Comparison of ENCODE assay signal across 23 cellular contexts in genomic region chr18:75362435-75362834, GRCh38.
DNase-seq lines count a peak whose midpoint lies in the region; ATAC-seq, FAIRE-seq and TF ChIP-seq lines count a peak whose summit lies in the region.
"Had no signal": no experiment of that assay in that cellular context is flagged by ENCODE, and none has a peak within 500 bp of the region (broad histone marks: within the 10 kb centered on the region; RNA-seq: fewer than 3 reads in every experiment).

No MANE protein-coding gene starts in this region.

- DNase-seq in HepG2 (ENCODE audit: low spot score): no peak
- DNase-seq in right lobe of liver: no peak
- DNase-seq in NCI-H748 (lab: John Stamatoyannopoulos, UW; ENCODE audit: unreplicated experiment): peak; percentile 67
- DNase-seq in ureter (ENCODE audit: low spot score): peak; percentile 35
- no peak for DNase-seq in activated CD4-positive, alpha-beta T cell treated with anti-CD3 and anti-CD28 coated beads for 4 hours
- DNase-seq in PC-3: no peak
- DNase-seq: CD4-positive, CD25-positive, alpha-beta regulatory T cell; IMR-90; KG1; MG63; NCI-H1105 treated with DMSO at 0.1 percent for 48 hours; NCI-H1694; NCI-H2081; SJCRH30; T-helper 17 cell had no signal

- TF ChIP-seq CTCF in HepG2 (CRISPR knock-in tag; IDR thresholded peaks at IDR 0.05) (no peak), right lobe of liver (IDR thresholded peaks at IDR 0.05) (no peak), PC-3 (conservative IDR thresholded peaks at IDR 0.05; ENCODE audit: low read depth, low read length) (no peak)

- CTCF ChIA-PET in HepG2 (lab: Yijun Ruan, JAX; ENCODE audit: low intra/inter-chr PET ratio, low total read pairs): no interaction called here
- CTCF ChIA-PET in PC-3 (lab: Charles Lee): no interaction called here

- in situ Hi-C loops in HepG2 (cut with HindIII; ENCODE audit: extremely low pct_ligation_motif_present, low pct_unique_long_range_greater_than_20kb): no loop called here

- H3K79me2 ChIP-seq in HepG2 (ENCODE audit: insufficient read depth, low read length): no peaks in the 10 kb centered on the region
- H3K79me2 ChIP-seq in PC-3 (ENCODE audit: low read length): no peaks in the 10 kb centered on the region

- H3K36me3 ChIP-seq in HepG2 (replicated peaks in 1 of 2; ENCODE audit: control insufficient read depth in 1 of 2, insufficient read depth in 2 of 2, low read length in 2 of 2): no peaks in the 10 kb centered on the region
- H3K36me3 ChIP-seq in right lobe of liver: no peaks in the 10 kb centered on the region
- H3K36me3 ChIP-seq in PC-3 (ENCODE audit: low read depth, low read length): no peaks in the 10 kb centered on the region
- H3K36me3 ChIP-seq: BLaER1, MG63, SJCRH30 had no signal

- no peak for FAIRE-seq in HepG2 (lab: Jason Lieb, UNC)
- FAIRE-seq: A204.1, GM19239, H54 had no signal

- TF ChIP-seq EP300 in HepG2 (IDR thresholded peaks at IDR 0.05; ENCODE audit: low read depth in 2 of 2, low read length in 2 of 2) (no peak), HepG2 (CRISPR knock-in tag; IDR thresholded peaks at IDR 0.05; ENCODE audit: borderline replicate concordance) (no peak)

- no peak overlapping the region; the same call in 1 of the 2 replicates for H3K4me2 ChIP-seq in HepG2 (ENCODE audit: low read depth, low read length)
- no peak overlapping the region for H3K4me2 ChIP-seq in PC-3 (ENCODE audit: low read length)
- H3K4me2 ChIP-seq: BLaER1 had no signal

- intact Hi-C loops in HepG2 (cut with micrococcal nuclease; ENCODE audit: unreplicated experiment): no loop called here
- intact Hi-C loops in right lobe of liver (cut with DNase I): no loop called here
- intact Hi-C loops in PC-3 (cut with micrococcal nuclease): no loop called here

- H3K27ac ChIP-seq in HepG2 (ENCODE audit: extremely low read length, insufficient read depth, low read length) (no peak overlapping the region), right lobe of liver (no peak overlapping the region), PC-3 (ENCODE audit: low read length) (no peak overlapping the region)
- H3K27ac ChIP-seq: BLaER1, SJCRH30 had no signal

- no peaks in the 10 kb centered on the region for H3K9me2 ChIP-seq in PC-3 (replicated peaks; ENCODE audit: low read length)

- BruUV-seq in HepG2 (replicated peaks; lab: Mats Ljungman, UMichigan) (no TSS peak), PC-3 (replicated peaks; lab: Mats Ljungman, UMichigan) (no TSS peak)

- POLR2A ChIA-PET in HepG2 (lab: Yijun Ruan, JAX) (no interaction called here), PC-3 (lab: Charles Lee; ENCODE audit: unreplicated experiment) (no interaction called here)

- TF ChIP-seq RAD21 in HepG2 (CRISPR knock-in tag; IDR thresholded peaks at IDR 0.05): no peak

- H3K9ac ChIP-seq in HepG2 (ENCODE audit: insufficient read depth, low read depth, low read length) (no peak overlapping the region), PC-3 (ENCODE audit: low read length) (no peak overlapping the region)
- H3K9ac ChIP-seq: BLaER1 had no signal

- H2AFZ ChIP-seq in HepG2 (ENCODE audit: low read length) (no peak overlapping the region), PC-3 (ENCODE audit: low read length) (no peak overlapping the region)

- 26% methylated on average over 10 of the region's 13 CpGs for WGBS in HepG2 (ENCODE audit: low lambda C conversion rate)
- 84% methylated on average over 6 of the region's 13 CpGs for WGBS in right lobe of liver (ENCODE audit: insufficient coverage, low coverage, low lambda C conversion rate, missing lambda C conversion rate)

- no peaks in the 10 kb centered on the region for H3F3A ChIP-seq in PC-3 (ENCODE audit: low read length, unreplicated experiment)

- TF ChIP-seq POLR2A in HepG2 (IDR thresholded peaks at IDR 0.05; ENCODE audit: insufficient read depth in 1 of 2, low read depth in 2 of 2, low read length in 2 of 2): no peak
- TF ChIP-seq POLR2A in right lobe of liver (IDR thresholded peaks at IDR 0.05): no peak

- H3K9me3 ChIP-seq in HepG2 (ENCODE audit: low read length) (no peaks in the 10 kb centered on the region), right lobe of liver (no peaks in the 10 kb centered on the region), PC-3 (ENCODE audit: low read length) (no peaks in the 10 kb centered on the region)
- H3K9me3 ChIP-seq: MG63, SJCRH30 had no signal

- no peaks in the 10 kb centered on the region for H4K20me1 ChIP-seq in HepG2 (ENCODE audit: insufficient read depth, low read length)
- no peaks in the 10 kb centered on the region for H4K20me1 ChIP-seq in PC-3 (ENCODE audit: low read length)
- H4K20me1 ChIP-seq: BLaER1 had no signal

- H3K27me3 ChIP-seq in HepG2 (ENCODE audit: control insufficient read depth in 1 of 2, insufficient read depth in 2 of 2, low read length in 2 of 2) (peaks cover 0 to 43% of the 10 kb centered on the region in 2 experiments; a peak in 2 of 5 replicates), right lobe of liver (no peaks in the 10 kb centered on the region), PC-3 (ENCODE audit: low read length) (peaks cover 50% of the 10 kb centered on the region)
- H3K27me3 ChIP-seq: BLaER1, MG63, SJCRH30 had no signal

- no peaks in the 10 kb centered on the region for H3K4me1 ChIP-seq in HepG2 (ENCODE audit: insufficient read depth, low read length)
- no peaks in the 10 kb centered on the region for H3K4me1 ChIP-seq in right lobe of liver
- H3K4me1 ChIP-seq in PC-3 (ENCODE audit: insufficient read depth, low read length): no peaks in the 10 kb centered on the region
- H3K4me1 ChIP-seq: SJCRH30 had no signal

- no peak overlapping the region for H3K4me3 ChIP-seq in HepG2 (replicated peaks in 1 of 3; ENCODE audit: insufficient read depth in 1 of 3, low read depth in 2 of 3, low read length in 3 of 3)
- H3K4me3 ChIP-seq in right lobe of liver: no peak overlapping the region
- no peak overlapping the region for H3K4me3 ChIP-seq in PC-3 (ENCODE audit: low read length)
- H3K4me3 ChIP-seq: BLaER1, MG63, SJCRH30 had no signal

- ATAC-seq in HepG2 (peak; percentile 55), right lobe of liver (no peak), HG03520 (IDR thresholded peaks at IDR 0.05; ENCODE audit: unreplicated experiment) (peak; percentile 63), HG02981 (IDR thresholded peaks at IDR 0.05; ENCODE audit: unreplicated experiment) (no peak), PC-3 (no peak)
- ATAC-seq: Right ventricle myocardium inferior, SK-N-SH treated with all-trans-retinoic acid at 6 μM for 48 hours, T-helper 17 cell had no signal

TF ChIP-seq in HepG2, 621 proteins besides CTCF, POLR2A, EP300 and RAD21:
- TF ChIP-seq ZNF720 (CRISPR knock-in tag; IDR thresholded peaks at IDR 0.05): no peak
- no peak for TF ChIP-seq DNMT3B (CRISPR knock-in tag; conservative IDR thresholded peaks at IDR 0.05)
- no peak for TF ChIP-seq HIVEP1 (CRISPR knock-in tag; IDR thresholded peaks at IDR 0.05)
TF ChIP-seq in HepG2: peak in this region for 0.

Comparison
In these comparisons a context has a peak if more than half of its experiments do, and no peak if none do; other contexts are left out.
1. ATAC-seq: peak in HepG2 (single experiment) and HG03520 (single experiment); none in right lobe of liver (0 of 4), HG02981 (single experiment) and PC-3 (single experiment).
2. DNase-seq: peak in NCI-H748 (single experiment) and ureter (single experiment); none in HepG2 (single experiment), right lobe of liver (0 of 3), activated CD4-positive, alpha-beta T cell treated with anti-CD3 and anti-CD28 coated beads for 4 hours (0 of 2) and PC-3 (single experiment).